1 cellular context compared by ENCODE assay signal in genomic region chr7:25014735-25015134, GRCh38.
TF ChIP-seq lines count a peak whose summit lies in the region.

No MANE protein-coding gene starts in this region.

TF ChIP-seq in IMR-90, 13 proteins besides CTCF, POLR2A, EP300 and RAD21 (continued from another document):
- TF ChIP-seq, protein P1, sequence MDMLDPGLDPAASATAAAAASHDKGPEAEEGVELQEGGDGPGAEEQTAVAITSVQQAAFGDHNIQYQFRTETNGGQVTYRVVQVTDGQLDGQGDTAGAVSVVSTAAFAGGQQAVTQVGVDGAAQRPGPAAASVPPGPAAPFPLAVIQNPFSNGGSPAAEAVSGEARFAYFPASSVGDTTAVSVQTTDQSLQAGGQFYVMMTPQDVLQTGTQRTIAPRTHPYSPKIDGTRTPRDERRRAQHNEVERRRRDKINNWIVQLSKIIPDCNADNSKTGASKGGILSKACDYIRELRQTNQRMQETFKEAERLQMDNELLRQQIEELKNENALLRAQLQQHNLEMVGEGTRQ (IDR thresholded peaks at IDR 0.05; ENCODE audit: low read depth, low read length), result no peak
- peak; percentile 64; the same call in 1 of the 2 replicates for TF ChIP-seq FOS (IDR thresholded peaks at IDR 0.05; ENCODE audit: low read depth, low read length)
TF ChIP-seq in IMR-90: peak in this region for 3.
